24 cellular contexts compared by ENCODE assay signal in the genomic region with DNA sequence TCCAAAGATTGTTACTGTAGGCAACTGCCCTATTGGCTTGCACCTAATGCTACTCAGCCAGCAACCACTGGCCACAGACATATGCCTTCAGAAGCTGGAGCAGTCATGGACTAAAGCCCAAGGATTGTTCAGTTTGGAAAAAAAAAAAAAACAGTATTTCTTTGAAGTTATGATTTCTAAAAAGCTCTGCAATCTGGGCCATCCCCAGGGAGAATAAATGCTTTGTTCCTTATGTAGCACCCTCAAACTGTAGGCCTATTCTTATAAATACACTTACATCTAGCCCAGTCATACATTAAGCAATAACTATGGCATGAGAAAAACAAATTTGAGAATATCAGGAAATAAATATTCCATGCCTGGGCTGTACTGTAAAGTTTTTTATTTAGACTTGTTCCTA.
"Had no signal": no experiment of that assay in that cellular context is flagged by ENCODE, and none has a peak within 500 bp of the region (broad histone marks: within the 10 kb centered on the region; RNA-seq: fewer than 3 reads in every experiment).

No MANE protein-coding gene starts in this region.

- H3K27me3 Mint-ChIP-seq: dendritic cell treated with granulocyte-macrophage colony-stimulating factor and Interleukin-4, amounts not matched to agents 40 ng/mL and 50 ng/mL, for 4 days; effector memory CD8-positive, alpha-beta T cell; naive B cell; progenitor cell of endocrine pancreas had no signal

- H3K36me3 ChIP-seq: esophagus squamous epithelium, gastroesophageal sphincter, left ventricle myocardium inferior, lower lobe of right lung, pancreas, tibial artery, upper lobe of right lung, vagina had no signal

- H3K4me3 Mint-ChIP-seq: dendritic cell treated with granulocyte-macrophage colony-stimulating factor and Interleukin-4, amounts not matched to agents 40 ng/mL and 50 ng/mL, for 4 days; effector memory CD8-positive, alpha-beta T cell; immature natural killer cell; naive B cell; nephron had no signal

- H3K4me1 Mint-ChIP-seq: immature natural killer cell, naive B cell, nephron had no signal

- H3K4me1 ChIP-seq: esophagus squamous epithelium, gastroesophageal sphincter, left ventricle myocardium inferior, lower lobe of right lung, pancreas, tibial artery, upper lobe of right lung, vagina had no signal

- H3K27me3 ChIP-seq: esophagus squamous epithelium, gastroesophageal sphincter, pancreas, tibial artery, upper lobe of right lung, vagina had no signal

- FAIRE-seq: colon, keratinocyte, pancreas, small intestine had no signal

- DNase-seq: effector memory CD8-positive, alpha-beta T cell; esophagus squamous epithelium; immature natural killer cell; left ventricle myocardium inferior; lower lobe of right lung; mesenchymal stem cell; naive B cell; occipital lobe; pancreas; right cardiac atrium; small intestine; stimulated activated CD4-positive, alpha-beta T cell treated with anti-CD3 and anti-CD28 coated beads, Interleukin-12 subunit alpha, Interleukin-12 subunit beta, amount 100 ng/mL, for 4 hours; stimulated activated CD4-positive, alpha-beta T cell treated with anti-CD3 and anti-CD28 coated beads, Interleukin-2, amount 100 ng/mL, for 48 hours; stimulated activated naive CD8-positive, alpha-beta T cell treated with anti-CD3 and anti-CD28 coated beads, Interleukin-15, Interleukin-2, amounts not matched to agents 100 U/mL and 50 U/mL, for 24 hours; tibial artery; upper lobe of right lung had no signal

- H3K27ac ChIP-seq: epithelial cell of prostate, esophagus squamous epithelium, gastroesophageal sphincter, left ventricle myocardium inferior, lower lobe of right lung, pancreas, tibial artery, upper lobe of right lung, vagina had no signal

- H3K27ac Mint-ChIP-seq: dendritic cell treated with granulocyte-macrophage colony-stimulating factor and Interleukin-4, amounts not matched to agents 40 ng/mL and 50 ng/mL, for 4 days; effector memory CD8-positive, alpha-beta T cell; immature natural killer cell; naive B cell; nephron; progenitor cell of endocrine pancreas had no signal

- H3K36me3 Mint-ChIP-seq: immature natural killer cell, naive B cell had no signal

- ATAC-seq: effector memory CD8-positive, alpha-beta T cell; gastroesophageal sphincter; lower lobe of right lung; pancreas; right cardiac atrium; stimulated activated naive CD8-positive, alpha-beta T cell treated with anti-CD3 and anti-CD28 coated beads, Interleukin-15, Interleukin-2, amounts not matched to agents 100 U/mL and 50 U/mL, for 24 hours; upper lobe of right lung had no signal

- H3K4me3 ChIP-seq: esophagus squamous epithelium, gastroesophageal sphincter, left ventricle myocardium inferior, lower lobe of right lung, pancreas, tibial artery, upper lobe of right lung, vagina had no signal

- H3K9me3 ChIP-seq: esophagus squamous epithelium, gastroesophageal sphincter, lower lobe of right lung, pancreas, tibial artery, upper lobe of right lung, vagina had no signal
